ENCODE assay signal across 25 cellular contexts in genomic region chr14:64531567-64531966, GRCh38. TPM values are rescaled to one million over a fixed set of nuclear protein-coding genes. Genes with fewer than 3 reads are reported as not detected.
"Had no signal": no experiment of that assay in that cellular context is flagged by ENCODE, and none has a peak within 500 bp of the region (broad histone marks: within the 10 kb centered on the region; RNA-seq: fewer than 3 reads in every experiment).

No MANE protein-coding gene starts in this region.

- H3K9ac ChIP-seq: KMS-11, SK-N-SH had no signal

- H3K9me3 ChIP-seq: SK-N-SH had no signal

- H3K27ac ChIP-seq: HL-60, KMS-11, RWPE1 had no signal

- DNase-seq: Kasumi-1; MM.1S; NCI-H1092 treated with DMSO at 0.1 percent for 48 hours; NCI-H1436; NCI-H187; NCI-H2029; NCI-H2081 treated with DMSO at 0.1 percent for 48 hours; NCI-H2171; NCI-H226; NCI-H446; NCI-H510A; NCI-H524 treated with DMSO at 0.1 percent for 48 hours; NCI-H69; NCI-H774; NK-92 treated with Interleukin-12 subunit alpha and Interleukin-12 subunit beta, amount 100 ng/mL, for 24 hours; PC-3; SHP77; SK-N-SH; SW 1271 had no signal

- H3K4me2 ChIP-seq: KMS-11, SK-N-SH had no signal

- ATAC-seq: Panc1 had no signal

RNA-seq across cellular contexts. Expression of gene PPP1R36, which starts 18.2 kb away (rescaled TPM):
- total RNA-seq: OCI-LY7, SK-MEL-5 had no signal
